12 cellular contexts compared by ENCODE assay signal in the genomic region with DNA sequence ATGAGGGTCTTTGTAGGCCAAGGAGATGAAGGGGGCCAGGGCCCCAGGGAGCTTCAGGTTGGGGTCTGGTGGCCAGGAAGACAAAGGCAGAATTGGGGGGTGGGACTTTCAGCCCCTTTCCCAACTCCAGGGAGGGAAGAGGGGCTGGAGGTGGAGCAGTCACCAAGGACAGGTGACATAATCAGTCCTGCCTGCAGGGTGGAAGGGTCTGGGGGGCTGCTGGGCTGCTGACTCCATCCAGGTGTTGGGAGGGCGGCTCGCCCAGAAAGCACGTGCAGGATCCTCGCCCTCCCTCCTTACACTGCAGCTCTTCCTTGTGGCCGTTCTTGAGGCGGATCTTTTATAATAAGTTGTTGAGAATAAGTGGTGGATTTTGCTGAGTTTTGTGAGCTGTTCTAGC.
"Had no signal": no experiment of that assay in that cellular context is flagged by ENCODE, and none has a peak within 500 bp of the region (broad histone marks: within the 10 kb centered on the region; RNA-seq: fewer than 3 reads in every experiment).

No MANE protein-coding gene starts in this region.

- ATAC-seq: activated T-cell treated with anti-CD3 and anti-CD28 coated beads, Interleukin-2, amount 50 U/mL, for 72 hours; stimulated activated naive CD8-positive, alpha-beta T cell treated with anti-CD3 and anti-CD28 coated beads, Interleukin-15, Interleukin-2, amounts not matched to agents 100 U/mL and 50 U/mL, for 24 hours had no signal

- H3K27ac ChIP-seq: esophagus squamous epithelium, tibial artery, WERI-Rb-1 had no signal

- DNase-seq: activated CD4-positive, alpha-beta T cell treated with anti-CD3 and anti-CD28 coated beads for 1 hour; activated CD4-positive, alpha-beta T cell treated with anti-CD3 and anti-CD28 coated beads, Interleukin-2, amount 50 U/mL, for 4 hours; activated gamma-delta T cell; activated T-cell treated with anti-CD3 and anti-CD28 coated beads, Interleukin-2, amount 50 U/mL, for 72 hours; effector CD8-positive, alpha-beta T cell; esophagus squamous epithelium; immature natural killer cell; occipital lobe; stimulated activated CD4-positive, alpha-beta T cell treated with anti-CD3 and anti-CD28 coated beads, Interleukin-2, amount 100 ng/mL, for 24 hours; stimulated activated naive CD8-positive, alpha-beta T cell treated with anti-CD3 and anti-CD28 coated beads, Interleukin-15, Interleukin-2, amounts not matched to agents 100 U/mL and 50 U/mL, for 24 hours; tibial artery had no signal
